ENCODE assay signal across 2 cellular contexts in the genomic region with DNA sequence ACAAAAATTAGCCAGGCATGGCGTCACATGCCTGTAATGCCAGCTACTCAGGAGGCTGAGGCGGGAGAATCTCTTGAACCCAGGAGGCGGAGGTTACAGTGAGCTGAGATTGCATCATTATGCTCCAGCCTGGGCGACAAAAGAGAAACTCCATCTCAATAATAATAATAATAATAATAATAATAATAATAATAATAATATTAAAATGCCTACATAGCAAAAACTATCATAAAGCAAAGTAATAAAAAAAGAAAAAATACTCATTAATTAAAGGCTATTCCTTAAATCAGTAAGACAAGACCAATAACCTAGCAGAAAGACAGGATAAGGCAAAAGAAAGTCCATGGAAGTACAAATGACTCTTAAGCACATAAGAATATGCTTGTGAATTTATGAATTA.
TF ChIP-seq lines count a peak whose summit lies in the region.

No MANE protein-coding gene starts in this region.

TF ChIP-seq in WTC11, 78 proteins besides CTCF, POLR2A, EP300 and RAD21:
- TF ChIP-seq, protein P1, sequence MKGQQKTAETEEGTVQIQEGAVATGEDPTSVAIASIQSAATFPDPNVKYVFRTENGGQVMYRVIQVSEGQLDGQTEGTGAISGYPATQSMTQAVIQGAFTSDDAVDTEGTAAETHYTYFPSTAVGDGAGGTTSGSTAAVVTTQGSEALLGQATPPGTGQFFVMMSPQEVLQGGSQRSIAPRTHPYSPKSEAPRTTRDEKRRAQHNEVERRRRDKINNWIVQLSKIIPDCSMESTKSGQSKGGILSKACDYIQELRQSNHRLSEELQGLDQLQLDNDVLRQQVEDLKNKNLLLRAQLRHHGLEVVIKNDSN (CRISPR knock-in tag; IDR thresholded peaks at IDR 0.05) = no peak
- TF ChIP-seq HMGA2 (CRISPR knock-in tag; IDR thresholded peaks at IDR 0.05) = peak; percentile 85

TF ChIP-seq in K562, 482 proteins besides CTCF, POLR2A, EP300 and RAD21:
- TF ChIP-seq, protein P2, sequence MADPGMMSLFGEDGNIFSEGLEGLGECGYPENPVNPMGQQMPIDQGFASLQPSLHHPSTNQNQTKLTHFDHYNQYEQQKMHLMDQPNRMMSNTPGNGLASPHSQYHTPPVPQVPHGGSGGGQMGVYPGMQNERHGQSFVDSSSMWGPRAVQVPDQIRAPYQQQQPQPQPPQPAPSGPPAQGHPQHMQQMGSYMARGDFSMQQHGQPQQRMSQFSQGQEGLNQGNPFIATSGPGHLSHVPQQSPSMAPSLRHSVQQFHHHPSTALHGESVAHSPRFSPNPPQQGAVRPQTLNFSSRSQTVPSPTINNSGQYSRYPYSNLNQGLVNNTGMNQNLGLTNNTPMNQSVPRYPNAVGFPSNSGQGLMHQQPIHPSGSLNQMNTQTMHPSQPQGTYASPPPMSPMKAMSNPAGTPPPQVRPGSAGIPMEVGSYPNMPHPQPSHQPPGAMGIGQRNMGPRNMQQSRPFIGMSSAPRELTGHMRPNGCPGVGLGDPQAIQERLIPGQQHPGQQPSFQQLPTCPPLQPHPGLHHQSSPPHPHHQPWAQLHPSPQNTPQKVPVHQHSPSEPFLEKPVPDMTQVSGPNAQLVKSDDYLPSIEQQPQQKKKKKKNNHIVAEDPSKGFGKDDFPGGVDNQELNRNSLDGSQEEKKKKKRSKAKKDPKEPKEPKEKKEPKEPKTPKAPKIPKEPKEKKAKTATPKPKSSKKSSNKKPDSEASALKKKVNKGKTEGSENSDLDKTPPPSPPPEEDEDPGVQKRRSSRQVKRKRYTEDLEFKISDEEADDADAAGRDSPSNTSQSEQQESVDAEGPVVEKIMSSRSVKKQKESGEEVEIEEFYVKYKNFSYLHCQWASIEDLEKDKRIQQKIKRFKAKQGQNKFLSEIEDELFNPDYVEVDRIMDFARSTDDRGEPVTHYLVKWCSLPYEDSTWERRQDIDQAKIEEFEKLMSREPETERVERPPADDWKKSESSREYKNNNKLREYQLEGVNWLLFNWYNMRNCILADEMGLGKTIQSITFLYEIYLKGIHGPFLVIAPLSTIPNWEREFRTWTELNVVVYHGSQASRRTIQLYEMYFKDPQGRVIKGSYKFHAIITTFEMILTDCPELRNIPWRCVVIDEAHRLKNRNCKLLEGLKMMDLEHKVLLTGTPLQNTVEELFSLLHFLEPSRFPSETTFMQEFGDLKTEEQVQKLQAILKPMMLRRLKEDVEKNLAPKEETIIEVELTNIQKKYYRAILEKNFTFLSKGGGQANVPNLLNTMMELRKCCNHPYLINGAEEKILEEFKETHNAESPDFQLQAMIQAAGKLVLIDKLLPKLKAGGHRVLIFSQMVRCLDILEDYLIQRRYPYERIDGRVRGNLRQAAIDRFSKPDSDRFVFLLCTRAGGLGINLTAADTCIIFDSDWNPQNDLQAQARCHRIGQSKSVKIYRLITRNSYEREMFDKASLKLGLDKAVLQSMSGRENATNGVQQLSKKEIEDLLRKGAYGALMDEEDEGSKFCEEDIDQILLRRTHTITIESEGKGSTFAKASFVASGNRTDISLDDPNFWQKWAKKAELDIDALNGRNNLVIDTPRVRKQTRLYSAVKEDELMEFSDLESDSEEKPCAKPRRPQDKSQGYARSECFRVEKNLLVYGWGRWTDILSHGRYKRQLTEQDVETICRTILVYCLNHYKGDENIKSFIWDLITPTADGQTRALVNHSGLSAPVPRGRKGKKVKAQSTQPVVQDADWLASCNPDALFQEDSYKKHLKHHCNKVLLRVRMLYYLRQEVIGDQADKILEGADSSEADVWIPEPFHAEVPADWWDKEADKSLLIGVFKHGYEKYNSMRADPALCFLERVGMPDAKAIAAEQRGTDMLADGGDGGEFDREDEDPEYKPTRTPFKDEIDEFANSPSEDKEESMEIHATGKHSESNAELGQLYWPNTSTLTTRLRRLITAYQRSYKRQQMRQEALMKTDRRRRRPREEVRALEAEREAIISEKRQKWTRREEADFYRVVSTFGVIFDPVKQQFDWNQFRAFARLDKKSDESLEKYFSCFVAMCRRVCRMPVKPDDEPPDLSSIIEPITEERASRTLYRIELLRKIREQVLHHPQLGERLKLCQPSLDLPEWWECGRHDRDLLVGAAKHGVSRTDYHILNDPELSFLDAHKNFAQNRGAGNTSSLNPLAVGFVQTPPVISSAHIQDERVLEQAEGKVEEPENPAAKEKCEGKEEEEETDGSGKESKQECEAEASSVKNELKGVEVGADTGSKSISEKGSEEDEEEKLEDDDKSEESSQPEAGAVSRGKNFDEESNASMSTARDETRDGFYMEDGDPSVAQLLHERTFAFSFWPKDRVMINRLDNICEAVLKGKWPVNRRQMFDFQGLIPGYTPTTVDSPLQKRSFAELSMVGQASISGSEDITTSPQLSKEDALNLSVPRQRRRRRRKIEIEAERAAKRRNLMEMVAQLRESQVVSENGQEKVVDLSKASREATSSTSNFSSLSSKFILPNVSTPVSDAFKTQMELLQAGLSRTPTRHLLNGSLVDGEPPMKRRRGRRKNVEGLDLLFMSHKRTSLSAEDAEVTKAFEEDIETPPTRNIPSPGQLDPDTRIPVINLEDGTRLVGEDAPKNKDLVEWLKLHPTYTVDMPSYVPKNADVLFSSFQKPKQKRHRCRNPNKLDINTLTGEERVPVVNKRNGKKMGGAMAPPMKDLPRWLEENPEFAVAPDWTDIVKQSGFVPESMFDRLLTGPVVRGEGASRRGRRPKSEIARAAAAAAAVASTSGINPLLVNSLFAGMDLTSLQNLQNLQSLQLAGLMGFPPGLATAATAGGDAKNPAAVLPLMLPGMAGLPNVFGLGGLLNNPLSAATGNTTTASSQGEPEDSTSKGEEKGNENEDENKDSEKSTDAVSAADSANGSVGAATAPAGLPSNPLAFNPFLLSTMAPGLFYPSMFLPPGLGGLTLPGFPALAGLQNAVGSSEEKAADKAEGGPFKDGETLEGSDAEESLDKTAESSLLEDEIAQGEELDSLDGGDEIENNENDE (IDR thresholded peaks at IDR 0.05; ENCODE audit: low read depth, low read length) = no peak
- no peak for TF ChIP-seq XRCC5 (IDR thresholded peaks at IDR 0.05; ENCODE audit: low read depth, low read length)
- TF ChIP-seq MAFK (IDR thresholded peaks at IDR 0.05; ENCODE audit: low read length) = no peak
- TF ChIP-seq ZBTB7A (IDR thresholded peaks at IDR 0.05; ENCODE audit: borderline replicate concordance, control insufficient read depth, low read depth, low read length) = no peak
- no peak for TF ChIP-seq RBM14 (IDR thresholded peaks at IDR 0.05; ENCODE audit: borderline replicate concordance, insufficient read depth, low read depth, low read length)
- peak; percentile 70 for TF ChIP-seq C11orf30 (IDR thresholded peaks at IDR 0.05; ENCODE audit: low read depth)
- TF ChIP-seq ZNF316 (IDR thresholded peaks at IDR 0.05) = peak; percentile 80
- TF ChIP-seq NR2F6 (CRISPR knock-in tag; IDR thresholded peaks at IDR 0.05) = no peak
- no peak for TF ChIP-seq NONO (IDR thresholded peaks at IDR 0.05; ENCODE audit: low read depth in 2 of 2, low read length in 1 of 2)
